In genomic region chr2:226971770-226972169, GRCh38 we compare ENCODE assay signal across 12 cellular contexts.
A peak's percentile ranks its signal among the peaks of the same experiment; 100 is the strongest.
DNase-seq lines count a peak whose midpoint lies in the region; ATAC-seq and TF ChIP-seq lines count a peak whose summit lies in the region.
"Had no signal": no experiment of that assay in that cellular context is flagged by ENCODE, and none has a peak within 500 bp of the region (broad histone marks: within the 10 kb centered on the region; RNA-seq: fewer than 3 reads in every experiment).

No MANE protein-coding gene starts in this region.

- no peaks in the 10 kb centered on the region for H3K27me3 ChIP-seq in MM.1S (replicated peaks; ENCODE audit: insufficient read depth, low read length)

- H3K9me3 ChIP-seq in MM.1S (replicated peaks; ENCODE audit: insufficient read depth, low read length): no peaks in the 10 kb centered on the region

- peak overlapping the region; percentile 67 for H3K4me2 ChIP-seq in MM.1S (ENCODE audit: low read depth, low read length)

- H3K27me3 Mint-ChIP-seq in activated T-cell treated with anti-CD3 and anti-CD28 coated beads, Interleukin-2, amount 50 U/mL, for 72 hours (ENCODE audit: low read depth): no peaks in the 10 kb centered on the region
- no peaks in the 10 kb centered on the region for H3K27me3 Mint-ChIP-seq in stimulated activated naive CD8-positive, alpha-beta T cell treated with anti-CD3 and anti-CD28 coated beads, Interleukin-15, amount 100 ng/mL, for 72 hours

- peak overlapping the region; percentile 28 to 74 for H3K4me3 Mint-ChIP-seq in activated T-cell treated with anti-CD3 and anti-CD28 coated beads, Interleukin-2, amount 50 U/mL, for 72 hours
- H3K4me3 Mint-ChIP-seq in stimulated activated naive CD8-positive, alpha-beta T cell treated with anti-CD3 and anti-CD28 coated beads, Interleukin-15, amount 100 ng/mL, for 72 hours: peak overlapping the region; percentile 27 to 52

- no peaks in the 10 kb centered on the region for H3K36me3 Mint-ChIP-seq in activated T-cell treated with anti-CD3 and anti-CD28 coated beads, Interleukin-2, amount 50 U/mL, for 72 hours (ENCODE audit: insufficient read depth in 2 of 2)

- H2AFZ ChIP-seq in MM.1S (ENCODE audit: low read length): no peak overlapping the region

- H3K27ac Mint-ChIP-seq in activated T-cell treated with anti-CD3 and anti-CD28 coated beads, Interleukin-2, amount 50 U/mL, for 72 hours: no peak overlapping the region
- H3K27ac Mint-ChIP-seq in stimulated activated naive CD8-positive, alpha-beta T cell treated with anti-CD3 and anti-CD28 coated beads, Interleukin-15, amount 100 ng/mL, for 72 hours: no peak overlapping the region

- H3F3A ChIP-seq in MM.1S (ENCODE audit: insufficient read depth, low read length): peaks cover 24% of the 10 kb centered on the region

- H3K9me3 Mint-ChIP-seq in activated T-cell treated with anti-CD3 and anti-CD28 coated beads, Interleukin-2, amount 50 U/mL, for 72 hours: no peaks in the 10 kb centered on the region
- H3K9me3 Mint-ChIP-seq in stimulated activated naive CD8-positive, alpha-beta T cell treated with anti-CD3 and anti-CD28 coated beads, Interleukin-15, amount 100 ng/mL, for 72 hours: no peaks in the 10 kb centered on the region

- no peak for TF ChIP-seq CTCF in MM.1S (IDR thresholded peaks at IDR 0.05; ENCODE audit: low read length)

- H3K36me3 ChIP-seq in MM.1S (replicated peaks; ENCODE audit: insufficient read depth, low read length): no peaks in the 10 kb centered on the region

- no peaks in the 10 kb centered on the region for H3K9me2 ChIP-seq in MM.1S (replicated peaks; ENCODE audit: insufficient read depth, low read length)

- DNase-seq in activated T-cell treated with anti-CD3 and anti-CD28 coated beads, Interleukin-2, amount 50 U/mL, for 72 hours: no peak
- DNase-seq in activated T-cell treated with anti-CD3 and anti-CD28 coated beads for 4 hours: no peak
- DNase-seq in MM.1S: peak; percentile 60
- DNase-seq in stimulated activated naive CD8-positive, alpha-beta T cell treated with anti-CD3 and anti-CD28 coated beads, Interleukin-15, amount 100 ng/mL, for 72 hours: no peak
- DNase-seq in NCI-H2029 treated with DMSO at 0.1 percent for 48 hours (lab: John Stamatoyannopoulos, UW): no peak
- DNase-seq: mesendoderm, NCI-H1436 treated with DMSO at 0.1 percent for 48 hours, NCI-H510A, PC-3 had no signal

- no peak for ATAC-seq in activated T-cell treated with anti-CD3 and anti-CD28 coated beads, Interleukin-2, amount 50 U/mL, for 72 hours (replicated peaks in 1 of 2)
- ATAC-seq in GM21786 (IDR thresholded peaks at IDR 0.05; ENCODE audit: unreplicated experiment): peak; percentile 33
- no peak for ATAC-seq in stimulated activated naive CD8-positive, alpha-beta T cell treated with anti-CD3 and anti-CD28 coated beads, Interleukin-15, amount 100 ng/mL, for 72 hours
- ATAC-seq in GM18517 (IDR thresholded peaks at IDR 0.05; ENCODE audit: unreplicated experiment): no peak
- ATAC-seq in HG03565 (IDR thresholded peaks at IDR 0.05; ENCODE audit: unreplicated experiment): no peak
- ATAC-seq: PC-3 had no signal

- H3K79me2 ChIP-seq in MM.1S (ENCODE audit: low read length): peaks cover 17% of the 10 kb centered on the region; the same call in 1 of the 2 replicates

- peak overlapping the region; percentile 53; the same call in 1 of the 2 replicates for H3K9ac ChIP-seq in MM.1S (ENCODE audit: low read length)

- no peaks in the 10 kb centered on the region for H4K20me1 ChIP-seq in MM.1S (ENCODE audit: insufficient read depth, low read length)

- H3K4me1 Mint-ChIP-seq in activated T-cell treated with anti-CD3 and anti-CD28 coated beads, Interleukin-2, amount 50 U/mL, for 72 hours (ENCODE audit: low read depth): peaks cover 40% of the 10 kb centered on the region
- H3K4me1 Mint-ChIP-seq in stimulated activated naive CD8-positive, alpha-beta T cell treated with anti-CD3 and anti-CD28 coated beads, Interleukin-15, amount 100 ng/mL, for 72 hours: peaks cover 40% of the 10 kb centered on the region

- peak overlapping the region; percentile 83 for H3K27ac ChIP-seq in MM.1S (ENCODE audit: low read length)

- H3K4me3 ChIP-seq in MM.1S (ENCODE audit: low read length): peak overlapping the region; percentile 60

- H3K4me1 ChIP-seq in MM.1S (ENCODE audit: low read length): peaks cover 18% of the 10 kb centered on the region
